In genomic region chr10:95230677-95231586, GRCh38 we compare ENCODE assay signal across 8 cellular contexts. TPM values are rescaled to one million over a fixed set of nuclear protein-coding genes. Genes with fewer than 3 reads are reported as not detected.
DNase-seq lines count a peak whose midpoint lies in the region; ATAC-seq, FAIRE-seq and TF ChIP-seq lines count a peak whose summit lies in the region.
"Not testable (repeated sequence)": the region's sequence is repeated elsewhere in the genome, so short reads cannot be mapped to it uniquely, and the experiment has no call there.

No MANE protein-coding gene starts in this region.

- POLR2A ChIA-PET in activated CD4-positive, alpha-beta T cell treated with anti-CD3 and anti-CD28 coated beads, Interleukin-2, amount 10 ng/mL, durations not matched to agents 7 days and 5 days (lab: Charles Lee); GM12878 (lab: Charles Lee): not testable (repeated sequence)

- RAD21 ChIA-PET in GM12878 (lab: Charles Lee; ENCODE audit: unreplicated experiment): not testable (repeated sequence)

- H3K9ac ChIP-seq in GM12878 (ENCODE audit: control insufficient read depth, insufficient read depth, low read length) (peak overlapping the region; percentile 76), mucosa of rectum (ENCODE audit: low read depth in 1 of 2, low read length in 2 of 2) (peak overlapping the region; percentile 30 to 32)

- peaks cover 23% of the 10 kb centered on the region for H3K4me1 Mint-ChIP-seq in activated CD4-positive, alpha-beta T cell treated with anti-CD3 and anti-CD28 coated beads, Interleukin-2, amount 10 ng/mL, durations not matched to agents 7 days and 5 days
- peaks cover 19% of the 10 kb centered on the region for H3K4me1 Mint-ChIP-seq in glutamatergic neuron (ENCODE audit: low read depth, unreplicated experiment)

- CTCF ChIA-PET in activated CD4-positive, alpha-beta T cell treated with anti-CD3 and anti-CD28 coated beads, Interleukin-2, amount 10 ng/mL, durations not matched to agents 7 days and 5 days (lab: Charles Lee): interaction anchor here (0.9 kb wide), 1 partner anchor 134 kb away, joined by 4 read pairs; no protein-coding TSS in a partner anchor
- CTCF ChIA-PET in GM12878 (lab: Yijun Ruan, JAX): interaction anchor here (1.4 kb wide), 1 partner anchor 131 kb away, joined by 5 read pairs; no protein-coding TSS in a partner anchor

- not testable (repeated sequence) for TF ChIP-seq CTCF in GM12878 (IDR thresholded peaks at IDR 0.05 in 2 of 3, conservative IDR thresholded peaks at IDR 0.05 in 1 of 3; ENCODE audit: control insufficient read depth in 2 of 3, extremely low read depth in 1 of 3, insufficient read depth in 1 of 3, low read depth in 3 of 3, low read length in 3 of 3); glutamatergic neuron (IDR thresholded peaks at IDR 0.05; ENCODE audit: partially characterized antibody, unreplicated experiment); vagina (IDR thresholded peaks at IDR 0.05)

- not testable (repeated sequence) for TF ChIP-seq RAD21 in GM12878 (IDR thresholded peaks at IDR 0.05; ENCODE audit: insufficient read depth, low read depth, low read length)

- H3K79me2 ChIP-seq in GM12878 (ENCODE audit: control insufficient read depth, insufficient read depth, low read length): not testable (repeated sequence)

- peak overlapping the region; percentile 81 for H3K27ac Mint-ChIP-seq in activated CD4-positive, alpha-beta T cell treated with anti-CD3 and anti-CD28 coated beads, Interleukin-2, amount 10 ng/mL, durations not matched to agents 7 days and 5 days
- H3K27ac Mint-ChIP-seq in glutamatergic neuron (ENCODE audit: unreplicated experiment): peak overlapping the region; percentile 94

- H3K27me3 ChIP-seq in GM12878 (replicated peaks in 1 of 2; ENCODE audit: control insufficient read depth in 2 of 2, insufficient read depth in 2 of 2, low read length in 1 of 2); mucosa of rectum (ENCODE audit: control insufficient read depth in 2 of 2, insufficient read depth in 2 of 2, low read length in 2 of 2); vagina: not testable (repeated sequence)

- SMC1A ChIA-PET in GM12878 (lab: Charles Lee; ENCODE audit: uncharacterized antibody, unreplicated experiment): interaction anchor here (1.0 to 1.4 kb wide), 2 partner anchors 11 to 16 kb away, joined by 3 to 4 read pairs; no protein-coding TSS in a partner anchor

- H3K4me3 ChIP-seq in GM12878 (peak overlapping the region; percentile 69), mucosa of rectum (ENCODE audit: low read length in 2 of 2) (peak overlapping the region; percentile 45 to 78), vagina (peak overlapping the region; percentile 40 to 43)

- ATAC-seq in GM18909 (IDR thresholded peaks at IDR 0.05; ENCODE audit: poor library complexity, unreplicated experiment) (peak; percentile 78), HG03565 (IDR thresholded peaks at IDR 0.05; ENCODE audit: unreplicated experiment) (peak; percentile 54), GM12878 (peak; percentile 84)

- 49% methylated on average over 36 of the region's 36 CpGs for WGBS in GM12878 (ENCODE audit: insufficient coverage, insufficient replicate concordance, low lambda C conversion rate, missing lambda C conversion rate)

- peaks cover 13% of the 10 kb centered on the region for H3K36me3 Mint-ChIP-seq in activated CD4-positive, alpha-beta T cell treated with anti-CD3 and anti-CD28 coated beads, Interleukin-2, amount 10 ng/mL, durations not matched to agents 7 days and 5 days (ENCODE audit: low read depth)
- H3K36me3 Mint-ChIP-seq in glutamatergic neuron (ENCODE audit: unreplicated experiment): not testable (repeated sequence)

- H4K20me1 ChIP-seq in GM12878 (ENCODE audit: control insufficient read depth, insufficient read depth): not testable (repeated sequence)

- H3K27ac ChIP-seq in GM12878 (ENCODE audit: control insufficient read depth, insufficient read depth): peak overlapping the region; percentile 71
- H3K27ac ChIP-seq in mucosa of rectum (ENCODE audit: low read depth in 2 of 2, low read length in 2 of 2); vagina: not testable (repeated sequence)

- TF ChIP-seq POLR2A in GM12878 (IDR thresholded peaks at IDR 0.05; ENCODE audit: low read depth, low read length): peak; percentile 93
- TF ChIP-seq POLR2A in vagina (IDR thresholded peaks at IDR 0.05): not testable (repeated sequence)

- H3K4me1 ChIP-seq in GM12878 (ENCODE audit: control insufficient read depth, insufficient read depth, low read length): peaks cover 14% of the 10 kb centered on the region
- not testable (repeated sequence) for H3K4me1 ChIP-seq in mucosa of rectum (ENCODE audit: control insufficient read depth in 2 of 2, insufficient read depth in 2 of 2, low read length in 2 of 2)
- H3K4me1 ChIP-seq in vagina: peaks cover 18% of the 10 kb centered on the region

- FAIRE-seq in GM12878 (lab: Jason Lieb, UNC): not testable (repeated sequence)

- H3K9me3 Mint-ChIP-seq in activated CD4-positive, alpha-beta T cell treated with anti-CD3 and anti-CD28 coated beads, Interleukin-2, amount 10 ng/mL, durations not matched to agents 7 days and 5 days: not testable (repeated sequence)
- H3K9me3 Mint-ChIP-seq in glutamatergic neuron (ENCODE audit: unreplicated experiment): peaks cover 10% of the 10 kb centered on the region

- intact Hi-C loops in GM12878 (cut with micrococcal nuclease; ENCODE audit: unreplicated experiment); vagina (cut with DNase I): not testable (repeated sequence)

- DNase-seq in activated CD4-positive, alpha-beta T cell treated with anti-CD3 and anti-CD28 coated beads, Interleukin-2, amount 10 ng/mL, durations not matched to agents 7 days and 5 days: peak; percentile 50
- DNase-seq in GM12878 (ENCODE audit: low read depth, low spot score); vagina (ENCODE audit: extremely low spot score in 2 of 2): not testable (repeated sequence)
- peak; percentile 77 for DNase-seq in glutamatergic neuron
- peak; percentile 37 to 51 for DNase-seq in stimulated activated CD4-positive, alpha-beta T cell treated with anti-CD3 and anti-CD28 coated beads, Interleukin-1b, Interleukin-23, amount 100 ng/mL, for 4 hours (ENCODE audit: low read depth in 2 of 2)

- not testable (repeated sequence) for TF ChIP-seq EP300 in GM12878 (IDR thresholded peaks at IDR 0.05; ENCODE audit: borderline replicate concordance in 1 of 2, control insufficient read depth in 1 of 2, low read depth in 2 of 2, low read length in 2 of 2)

- H3K36me3 ChIP-seq in GM12878 (ENCODE audit: control insufficient read depth in 2 of 2, insufficient read depth in 2 of 2, low read length in 1 of 2): peaks cover 9 to 17% of the 10 kb centered on the region in 2 experiments
- H3K36me3 ChIP-seq in mucosa of rectum (ENCODE audit: control insufficient read depth in 2 of 2, insufficient read depth in 2 of 2, low read length in 2 of 2): peaks cover 12 to 22% of the 10 kb centered on the region in 2 donors
- H3K36me3 ChIP-seq in vagina: not testable (repeated sequence)

- H2AFZ ChIP-seq in GM12878 (ENCODE audit: control insufficient read depth, low read depth, low read length): peak overlapping the region; percentile 99

- H3K4me2 ChIP-seq in GM12878 (ENCODE audit: control insufficient read depth, insufficient read depth): peak overlapping the region; percentile 99

- H3K9me3 ChIP-seq in GM12878 (replicated peaks; ENCODE audit: control insufficient read depth, insufficient read depth, low read length); mucosa of rectum (ENCODE audit: control insufficient read depth in 2 of 2, low read length in 2 of 2); vagina: not testable (repeated sequence)

- in situ Hi-C loops in GM12878 (cut with MboI): not testable (repeated sequence)

- not testable (repeated sequence) for H3K27me3 Mint-ChIP-seq in activated CD4-positive, alpha-beta T cell treated with anti-CD3 and anti-CD28 coated beads, Interleukin-2, amount 10 ng/mL, durations not matched to agents 7 days and 5 days; glutamatergic neuron (ENCODE audit: unreplicated experiment)

- TSS peak; percentile 43 for BruUV-seq in GM12878 (replicated peaks; lab: Mats Ljungman, UMichigan)

- peak overlapping the region; percentile 66 for H3K4me3 Mint-ChIP-seq in activated CD4-positive, alpha-beta T cell treated with anti-CD3 and anti-CD28 coated beads, Interleukin-2, amount 10 ng/mL, durations not matched to agents 7 days and 5 days
- peak overlapping the region; percentile 99 for H3K4me3 Mint-ChIP-seq in glutamatergic neuron (ENCODE audit: unreplicated experiment)

RNA-seq across cellular contexts. Expression of gene ACSM6, which starts 36.9 kb away (rescaled TPM):
- total RNA-seq in activated CD4-positive, alpha-beta T cell treated with anti-CD3 and anti-CD28 coated beads, Interleukin-2, amount 10 ng/mL, durations not matched to agents 7 days and 5 days: not detected
- total RNA-seq in GM12878 (2013; cell fraction: nucleolus; rRNA removed): not detected in 2 replicates
- not detected in 2 replicates for total RNA-seq in GM12878 (2014; rRNA removed)
- total RNA-seq in GM12878 (2014; rRNA removed; fragmentation: Illumina TruSeq; extraction: Trizol): not detected in 2 replicates
- not detected in 2 replicates for total RNA-seq in GM12878 (2021)
- not detected for polyA plus RNA-seq in GM12878 (2011; ENCODE audit: low read depth)
- polyA plus RNA-seq in GM12878 (2011; rRNA removed): not detected in 2 replicates
- polyA plus RNA-seq in GM12878 (2011; cell fraction: cytosol; rRNA removed): not detected in 2 replicates
- polyA plus RNA-seq in GM12878 (2011; cell fraction: nucleus; rRNA removed): not detected in 2 replicates
- 0.07 TPM in 1 of 2 replicates, not detected in the other for polyA plus RNA-seq in GM12878 (2012)
- polyA plus RNA-seq in GM12878 (2014; fragmentation: Illumina TruSeq; extraction: Trizol): not detected in 2 replicates
- polyA plus RNA-seq in GM12878 (2014; fragmentation: Nextera tagmentation; extraction: Ambion mirVana): under 1 TPM in 1 of 2 experiments, not detected in 1; 0.06 TPM
- not detected in 2 replicates for polyA plus RNA-seq in GM12878 (2014; rRNA removed)
- polyA plus RNA-seq in GM12878 (2016; fragmentation: Nextera tagmentation; extraction: Ambion mirVana): under 1 TPM; 0.20 to 0.21 TPM
- not detected in 2 replicates for polyA minus RNA-seq in GM12878 (2011; rRNA and poly(A)+ RNA removed)
- polyA minus RNA-seq in GM12878 (2011; cell fraction: cytosol; rRNA and poly(A)+ RNA removed): not detected in 2 replicates
- polyA minus RNA-seq in GM12878 (2011; cell fraction: nucleus; rRNA and poly(A)+ RNA removed): not detected in 2 replicates
- not detected for total RNA-seq in glutamatergic neuron (ENCODE audit: unreplicated experiment)
- total RNA-seq in vagina: not detected

RNA-seq across cellular contexts. Expression of gene PDLIM1, which starts 59.9 kb away (rescaled TPM):
- total RNA-seq in activated CD4-positive, alpha-beta T cell treated with anti-CD3 and anti-CD28 coated beads, Interleukin-2, amount 10 ng/mL, durations not matched to agents 7 days and 5 days: 10 to 100 TPM; 17.4 to 19.6 TPM
- 93.6 and 94.6 TPM in 2 replicates for total RNA-seq in GM12878 (2013; cell fraction: nucleolus; rRNA removed)
- total RNA-seq in GM12878 (2014; rRNA removed) (86.5 and 95.7 TPM in 2 replicates), GM12878 (2014; rRNA removed; fragmentation: Illumina TruSeq; extraction: Trizol) (204 and 212 TPM in 2 replicates), GM12878 (2021) (527 and 530 TPM in 2 replicates), glutamatergic neuron (ENCODE audit: unreplicated experiment) (6.4 TPM), vagina (181 TPM)
- 553 TPM for polyA plus RNA-seq in GM12878 (2011; ENCODE audit: low read depth)
- polyA plus RNA-seq in GM12878 (2011; rRNA removed) (133 and 220 TPM in 2 replicates), GM12878 (2014; fragmentation: Illumina TruSeq; extraction: Trizol) (688 and 698 TPM in 2 replicates), GM12878 (2014; fragmentation: Nextera tagmentation; extraction: Ambion mirVana) (100 to 1,000 TPM; 133 to 338 TPM), GM12878 (2014; rRNA removed) (280 and 305 TPM in 2 replicates), GM12878 (2016; fragmentation: Nextera tagmentation; extraction: Ambion mirVana) (100 to 1,000 TPM; 689 to 714 TPM)
- polyA plus RNA-seq in GM12878 (2011; cell fraction: cytosol; rRNA removed): 344 and 508 TPM in 2 replicates
- 200 and 240 TPM in 2 replicates for polyA plus RNA-seq in GM12878 (2011; cell fraction: nucleus; rRNA removed)
- polyA plus RNA-seq in GM12878 (2012): 602 and 737 TPM in 2 replicates
- 275 and 304 TPM in 2 replicates for polyA minus RNA-seq in GM12878 (2011; rRNA and poly(A)+ RNA removed)
- 146 and 173 TPM in 2 replicates for polyA minus RNA-seq in GM12878 (2011; cell fraction: cytosol; rRNA and poly(A)+ RNA removed)
- polyA minus RNA-seq in GM12878 (2011; cell fraction: nucleus; rRNA and poly(A)+ RNA removed): 58.8 and 86.6 TPM in 2 replicates
